Comparison of ENCODE assay signal across 12 cellular contexts in the genomic region with DNA sequence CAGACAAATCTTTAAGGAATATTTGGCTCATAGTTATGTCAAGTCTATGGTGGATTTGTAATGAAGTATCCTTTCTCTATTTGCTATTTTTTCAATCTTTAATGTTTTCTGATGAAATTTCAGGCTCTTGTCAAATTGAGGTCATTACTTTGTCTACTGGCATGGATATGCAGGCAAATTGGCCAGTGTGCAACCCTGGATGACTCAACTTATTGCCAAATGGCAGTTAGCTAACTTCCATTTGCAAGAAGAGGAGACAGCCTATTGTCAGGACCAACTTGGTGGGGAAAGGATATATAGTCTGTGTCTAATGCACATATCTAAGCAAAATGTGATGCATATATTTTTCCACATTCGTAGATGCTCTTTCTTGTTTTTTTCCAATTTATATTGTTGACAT.
DNase-seq lines count a peak whose midpoint lies in the region; ATAC-seq and TF ChIP-seq lines count a peak whose summit lies in the region.
"Had no signal": no experiment of that assay in that cellular context is flagged by ENCODE, and none has a peak within 500 bp of the region (broad histone marks: within the 10 kb centered on the region; RNA-seq: fewer than 3 reads in every experiment).

No MANE protein-coding gene starts in this region.

- ATAC-seq in HG03354 (IDR thresholded peaks at IDR 0.05; ENCODE audit: poor library complexity, severe bottlenecking, unreplicated experiment), result no peak

- no peak overlapping the region for H3K4me3 ChIP-seq in fibroblast of mammary gland (ENCODE audit: control insufficient read depth, low read depth, low read length)

- DNase-seq in SKM-1 treated with dmso at 0.1 percent for 144 hours (lab: John Stamatoyannopoulos, UW; ENCODE audit: unreplicated experiment) (peak; percentile 55), SKM-1 (lab: John Stamatoyannopoulos, UW; ENCODE audit: unreplicated experiment) (no peak), NOMO-1 (lab: John Stamatoyannopoulos, UW; ENCODE audit: unreplicated experiment in 2 of 2) (peak; percentile 69 to 72), fibroblast of mammary gland (ENCODE audit: low read depth) (peak; percentile 93), stromal cell of bone marrow (ENCODE audit: low read depth) (peak; percentile 88), foreskin melanocyte (no peak)
- DNase-seq in activated T-cell treated with anti-CD3 and anti-CD28 coated beads, Interleukin-2, amount 50 U/mL, for 1 hour, result no peak
- DNase-seq: ACHN; effector CD8-positive, alpha-beta T cell; GDM1; NCI-H2107 had no signal

- no peak for TF ChIP-seq CTCF in fibroblast of mammary gland (conservative IDR thresholded peaks at IDR 0.05; ENCODE audit: control insufficient read depth, insufficient read depth, low read depth, low read length)

Comparison
In these comparisons a context has a peak if more than half of its experiments do, and no peak if none do; other contexts are left out.
1. DNase-seq: peak in SKM-1 treated with dmso at 0.1 percent for 144 hours (single experiment), NOMO-1 (2 of 2), fibroblast of mammary gland (single experiment) and stromal cell of bone marrow (single experiment); none in SKM-1 (single experiment), foreskin melanocyte (single experiment) and activated T-cell treated with anti-CD3 and anti-CD28 coated beads, Interleukin-2, amount 50 U/mL, for 1 hour (single experiment).